ENCODE assay signal across 8 cellular contexts in genomic region chr1:108877858-108878257, GRCh38. TPM values are rescaled to one million over a fixed set of nuclear protein-coding genes. Genes with fewer than 3 reads are reported as not detected.
A peak's percentile ranks its signal among the peaks of the same experiment; 100 is the strongest.
DNase-seq lines count a peak whose midpoint lies in the region; ATAC-seq, FAIRE-seq and TF ChIP-seq lines count a peak whose summit lies in the region.

No MANE protein-coding gene starts in this region.

- TF ChIP-seq CTCF in keratinocyte (optimal IDR thresholded peaks at IDR 0.05 in 1 of 3, IDR thresholded peaks at IDR 0.05 in 1 of 3, conservative IDR thresholded peaks at IDR 0.05 in 1 of 3; ENCODE audit: extremely low read depth in 1 of 3, insufficient read depth in 2 of 3, low read length in 3 of 3) = no peak

- H3K79me2 ChIP-seq in keratinocyte (ENCODE audit: control insufficient read depth, insufficient read depth, low read length) = peaks cover 62% of the 10 kb centered on the region

- H3K36me3 ChIP-seq in HAP-1 (replicated peaks) (no peaks in the 10 kb centered on the region), keratinocyte (ENCODE audit: control insufficient read depth in 2 of 2, extremely low read depth in 1 of 2, insufficient read depth in 2 of 2, low read length in 2 of 2) (peaks cover 0 to 4% of the 10 kb centered on the region in 2 experiments), subcutaneous abdominal adipose tissue (ENCODE audit: control insufficient read depth in 5 of 5, insufficient read depth in 5 of 5, low read length in 5 of 5) (no peaks in the 10 kb centered on the region)

- H3K4me1 Mint-ChIP-seq in activated T-helper 2 cell treated with anti-CD3 and anti-CD28 coated beads, Interferon-gamma antibody, Interleukin-2, Interleukin-4, amounts not matched to agents 10 μg/mL and 5 μg/mL and 100 μg/mL, durations not matched to agents 14 hours and 24 hours and 36 hours (ENCODE audit: low read depth) = peaks cover 23% of the 10 kb centered on the region

- in situ Hi-C loops in HAP-1 (cut with MboI; ENCODE audit: low sequenced_read_pairs) = no loop called here

- peak overlapping the region; percentile 33 for H3K27ac Mint-ChIP-seq in activated T-helper 2 cell treated with anti-CD3 and anti-CD28 coated beads, Interferon-gamma antibody, Interleukin-2, Interleukin-4, amounts not matched to agents 10 μg/mL and 5 μg/mL and 100 μg/mL, durations not matched to agents 14 hours and 24 hours and 36 hours

- H3K27me3 Mint-ChIP-seq in activated T-helper 2 cell treated with anti-CD3 and anti-CD28 coated beads, Interferon-gamma antibody, Interleukin-2, Interleukin-4, amounts not matched to agents 10 μg/mL and 5 μg/mL and 100 μg/mL, durations not matched to agents 14 hours and 24 hours and 36 hours (ENCODE audit: low read depth) = peaks cover 8% of the 10 kb centered on the region

- H3K27ac ChIP-seq in keratinocyte (ENCODE audit: control insufficient read depth, insufficient read depth, low read length) (peak overlapping the region; percentile 74), subcutaneous abdominal adipose tissue (ENCODE audit: low read depth, low read length) (no peak overlapping the region)

- H3K4me3 ChIP-seq in HAP-1 = peak overlapping the region; percentile 72
- H3K4me3 ChIP-seq in keratinocyte (ENCODE audit: control insufficient read depth in 2 of 3, extremely low read depth in 1 of 3, insufficient read depth in 2 of 3, low read depth in 1 of 3, low read length in 3 of 3) = peak overlapping the region; percentile 80 to 98 (median 91)
- peak overlapping the region; percentile 12 to 82 (median 74) for H3K4me3 ChIP-seq in subcutaneous abdominal adipose tissue (ENCODE audit: low read depth in 1 of 5, low read length in 5 of 5)

- peak overlapping the region; percentile 89 for H3K4me3 Mint-ChIP-seq in activated T-helper 2 cell treated with anti-CD3 and anti-CD28 coated beads, Interferon-gamma antibody, Interleukin-2, Interleukin-4, amounts not matched to agents 10 μg/mL and 5 μg/mL and 100 μg/mL, durations not matched to agents 14 hours and 24 hours and 36 hours (ENCODE audit: low read depth)

- no peaks in the 10 kb centered on the region for H3K9me1 ChIP-seq in keratinocyte (ENCODE audit: control insufficient read depth, extremely low read depth, insufficient read depth, low read length)

- DNase-seq in Ammon's horn (ENCODE audit: low spot score) = peak; percentile 43
- DNase-seq in HAP-1 (ENCODE audit: low spot score in 2 of 2) = no peak
- DNase-seq in activated T-helper 2 cell treated with anti-CD3 and anti-CD28 coated beads, Interferon-gamma antibody, Interleukin-2, Interleukin-4, amounts not matched to agents 10 μg/mL and 5 μg/mL and 100 μg/mL, durations not matched to agents 14 hours and 24 hours and 36 hours (ENCODE audit: low spot score) = no peak
- DNase-seq in keratinocyte (ENCODE audit: low read depth, low spot score) = no peak
- DNase-seq in NK-92 treated with Interleukin-12 subunit alpha and Interleukin-12 subunit beta, amount 100 ng/mL, for 24 hours (lab: John Stamatoyannopoulos, UW) = no peak

- H3K4me1 ChIP-seq in HAP-1 (peaks cover 6% of the 10 kb centered on the region), keratinocyte (ENCODE audit: control insufficient read depth, extremely low read depth, insufficient read depth, low read length) (peaks cover 22% of the 10 kb centered on the region), subcutaneous abdominal adipose tissue (ENCODE audit: control insufficient read depth in 5 of 5, insufficient read depth in 5 of 5, low read length in 5 of 5) (peaks cover 0 to 20% (median 18%) of the 10 kb centered on the region in 5 donors)

- peak overlapping the region; percentile 85 for H3K9ac ChIP-seq in keratinocyte (ENCODE audit: control insufficient read depth, extremely low read depth, insufficient read depth, low read length)
- H3K9ac ChIP-seq in subcutaneous abdominal adipose tissue (ENCODE audit: low read length in 5 of 5) = peak overlapping the region in 4 of 5 donors; percentile 56 to 81 (median 78)

- peaks cover 8% of the 10 kb centered on the region for H3K36me3 Mint-ChIP-seq in activated T-helper 2 cell treated with anti-CD3 and anti-CD28 coated beads, Interferon-gamma antibody, Interleukin-2, Interleukin-4, amounts not matched to agents 10 μg/mL and 5 μg/mL and 100 μg/mL, durations not matched to agents 14 hours and 24 hours and 36 hours (ENCODE audit: low read depth)

- no peak overlapping the region for H2AFZ ChIP-seq in keratinocyte (ENCODE audit: control insufficient read depth, low read length)

- intact Hi-C loops in activated T-helper 2 cell treated with anti-CD3 and anti-CD28 coated beads, Interferon-gamma antibody, Interleukin-2, Interleukin-4, amounts not matched to agents 10 μg/mL and 5 μg/mL and 100 μg/mL, durations not matched to agents 14 hours and 24 hours and 36 hours (cut with micrococcal nuclease) = loop anchor here (5.0 to 10.0 kb wide), 2 partner anchors 183 to 239 kb away; partner anchors contain the start of gene PRPF38B

- ATAC-seq in GM21381 (IDR thresholded peaks at IDR 0.05; ENCODE audit: unreplicated experiment) (no peak), GM21367 (IDR thresholded peaks at IDR 0.05; ENCODE audit: unreplicated experiment) (no peak)

- H3K9me3 ChIP-seq in HAP-1 (no peaks in the 10 kb centered on the region), keratinocyte (ENCODE audit: control insufficient read depth, low read depth, low read length) (no peaks in the 10 kb centered on the region), subcutaneous abdominal adipose tissue (ENCODE audit: control insufficient read depth in 5 of 5, low read length in 5 of 5) (no peaks in the 10 kb centered on the region)

- no peaks in the 10 kb centered on the region for H3K9me3 Mint-ChIP-seq in activated T-helper 2 cell treated with anti-CD3 and anti-CD28 coated beads, Interferon-gamma antibody, Interleukin-2, Interleukin-4, amounts not matched to agents 10 μg/mL and 5 μg/mL and 100 μg/mL, durations not matched to agents 14 hours and 24 hours and 36 hours

- peak overlapping the region; percentile 97 for H3K4me2 ChIP-seq in keratinocyte (ENCODE audit: control insufficient read depth, extremely low read depth, insufficient read depth, low read depth, low read length)

- no peak for FAIRE-seq in keratinocyte (lab: Jason Lieb, UNC)

- dilution Hi-C loops in keratinocyte (cut with MboI; ENCODE audit: extremely low pct_ligation_motif_present, low sequenced_read_pairs) = no loop called here

- H3K27me3 ChIP-seq in HAP-1 (ENCODE audit: low read depth) = no peaks in the 10 kb centered on the region
- H3K27me3 ChIP-seq in keratinocyte (ENCODE audit: control insufficient read depth, extremely low read depth, insufficient read depth, low read length) = no peaks in the 10 kb centered on the region
- no peaks in the 10 kb centered on the region for H3K27me3 ChIP-seq in subcutaneous abdominal adipose tissue (ENCODE audit: control insufficient read depth in 5 of 5, insufficient read depth in 4 of 5, low read length in 5 of 5)

- H4K20me1 ChIP-seq in keratinocyte (ENCODE audit: control insufficient read depth, extremely low read depth, insufficient read depth, low read length) = no peaks in the 10 kb centered on the region

RNA-seq across cellular contexts. Expression of gene GPSM2, which starts 1.1 kb away (rescaled TPM):
- 14.2 and 15.4 TPM in 2 replicates for total RNA-seq in activated T-helper 2 cell treated with anti-CD3 and anti-CD28 coated beads, Interferon-gamma antibody, Interleukin-2, Interleukin-4, amounts not matched to agents 10 μg/mL and 5 μg/mL and 100 μg/mL, durations not matched to agents 14 hours and 24 hours and 36 hours
- polyA plus RNA-seq in keratinocyte = 58.0 to 109 TPM (median 74.7 TPM) in 3 replicates
- 31.2 TPM for polyA plus RNA-seq in keratinocyte (2011; ENCODE audit: low read depth)
- polyA plus RNA-seq in keratinocyte (2011; cell fraction: cytosol; rRNA removed) = 48.0 and 87.0 TPM in 2 replicates
- polyA plus RNA-seq in keratinocyte (2011; cell fraction: nucleus; rRNA removed) = 61.6 and 67.3 TPM in 2 replicates
- 38.8 and 64.7 TPM in 2 replicates for polyA plus RNA-seq in keratinocyte (2012; ENCODE audit: low replicate concordance)
- 25.4 to 84.8 TPM (median 45.1 TPM) in 3 replicates for polyA minus RNA-seq in keratinocyte
- 57.7 TPM for polyA minus RNA-seq in keratinocyte (2011; cell fraction: cytosol; rRNA and poly(A)+ RNA removed)
- 23.2 and 50.5 TPM in 2 replicates for polyA minus RNA-seq in keratinocyte (2011; cell fraction: nucleus; rRNA and poly(A)+ RNA removed)

RNA-seq across cellular contexts. Expression of gene AKNAD1, which starts 21.0 kb away (rescaled TPM):
- not detected in 2 replicates for total RNA-seq in activated T-helper 2 cell treated with anti-CD3 and anti-CD28 coated beads, Interferon-gamma antibody, Interleukin-2, Interleukin-4, amounts not matched to agents 10 μg/mL and 5 μg/mL and 100 μg/mL, durations not matched to agents 14 hours and 24 hours and 36 hours
- polyA plus RNA-seq in keratinocyte = 4.6 to 6.9 TPM (median 5.1 TPM) in 3 replicates
- polyA plus RNA-seq in keratinocyte (2011; ENCODE audit: low read depth) = 0.82 TPM
- 2.9 and 5.6 TPM in 2 replicates for polyA plus RNA-seq in keratinocyte (2011; cell fraction: cytosol; rRNA removed)
- 5.8 and 8.3 TPM in 2 replicates for polyA plus RNA-seq in keratinocyte (2011; cell fraction: nucleus; rRNA removed)
- polyA plus RNA-seq in keratinocyte (2012; ENCODE audit: low replicate concordance) = 2.0 and 4.4 TPM in 2 replicates
- polyA minus RNA-seq in keratinocyte = 0.56 to 2.2 TPM (median 0.66 TPM) in 3 replicates
- polyA minus RNA-seq in keratinocyte (2011; cell fraction: cytosol; rRNA and poly(A)+ RNA removed) = not detected
- polyA minus RNA-seq in keratinocyte (2011; cell fraction: nucleus; rRNA and poly(A)+ RNA removed) = 3.5 and 3.6 TPM in 2 replicates
